9 cellular contexts compared by ENCODE assay signal in genomic region chr4:2871911-2872310, GRCh38. TPM values are rescaled to one million over a fixed set of nuclear protein-coding genes. Genes with fewer than 3 reads are reported as not detected.
DNase-seq lines count a peak whose midpoint lies in the region; ATAC-seq, FAIRE-seq and TF ChIP-seq lines count a peak whose summit lies in the region.
"Had no signal": no experiment of that assay in that cellular context is flagged by ENCODE, and none has a peak within 500 bp of the region (broad histone marks: within the 10 kb centered on the region; RNA-seq: fewer than 3 reads in every experiment).

No MANE protein-coding gene starts in this region.

- FAIRE-seq in endothelial cell of umbilical vein (lab: Jason Lieb, UNC) = peak; percentile 50

- H3K4me1 ChIP-seq in DND-41 (ENCODE audit: insufficient read depth, low read length) (no peaks in the 10 kb centered on the region), SJCRH30 (peaks cover 25% of the 10 kb centered on the region), endothelial cell of umbilical vein (ENCODE audit: control insufficient read depth, extremely low read depth, insufficient read depth, low read length) (peaks cover 22% of the 10 kb centered on the region)

- BruUV-seq in endothelial cell of umbilical vein (replicated peaks; lab: Mats Ljungman, UMichigan) = no TSS peak

- ATAC-seq in DND-41 (ENCODE audit: insufficient read depth, low read depth) = peak; percentile 22; the same call in 2 of the 3 replicates
- no peak for ATAC-seq in GM21825 (IDR thresholded peaks at IDR 0.05; ENCODE audit: unreplicated experiment)

- no peak overlapping the region for H3K4me3 ChIP-seq in DND-41 (ENCODE audit: low read depth in 1 of 2, low read length in 2 of 2)
- H3K4me3 ChIP-seq in SJCRH30 = no peak overlapping the region
- H3K4me3 ChIP-seq in endothelial cell of umbilical vein (replicated peaks in 1 of 3; ENCODE audit: insufficient read depth in 1 of 3, low read depth in 1 of 3, low read length in 3 of 3) = no peak overlapping the region

- H2AFZ ChIP-seq in DND-41 (ENCODE audit: low read depth, low read length) (no peak overlapping the region), endothelial cell of umbilical vein (ENCODE audit: low read depth, low read length) (no peak overlapping the region)

- H3K9me1 ChIP-seq in endothelial cell of umbilical vein (replicated peaks; ENCODE audit: control insufficient read depth, extremely low read depth, insufficient read depth, low read length) = no peaks in the 10 kb centered on the region

- POLR2A ChIA-PET in endothelial cell of umbilical vein (lab: Charles Lee) (no interaction called here), GM10248 (lab: Yijun Ruan, JAX) (no interaction called here)

- no peak for TF ChIP-seq POLR2A in endothelial cell of umbilical vein (IDR thresholded peaks at IDR 0.05; ENCODE audit: low read depth, low read length)

- H3K36me3 ChIP-seq in DND-41 (ENCODE audit: insufficient read depth, low read length) (peaks cover 14% of the 10 kb centered on the region), SJCRH30 (peaks cover 7% of the 10 kb centered on the region), endothelial cell of umbilical vein (ENCODE audit: control insufficient read depth in 2 of 2, extremely low read depth in 1 of 2, insufficient read depth in 2 of 2, low read length in 2 of 2) (no peaks in the 10 kb centered on the region)

- H3K27me3 ChIP-seq in DND-41 (ENCODE audit: insufficient read depth, low read length, poor library complexity) = no peaks in the 10 kb centered on the region
- H3K27me3 ChIP-seq in SJCRH30 = no peaks in the 10 kb centered on the region
- H3K27me3 ChIP-seq in endothelial cell of umbilical vein (ENCODE audit: control insufficient read depth in 2 of 2, insufficient read depth in 2 of 2, low read length in 2 of 2) = no peaks in the 10 kb centered on the region

- H3K27ac ChIP-seq in DND-41 (ENCODE audit: low read length) = no peak overlapping the region
- peak overlapping the region; percentile 83 for H3K27ac ChIP-seq in SJCRH30
- no peak overlapping the region for H3K27ac ChIP-seq in endothelial cell of umbilical vein (ENCODE audit: insufficient read depth, low read depth, low read length)

- intact Hi-C loops in endothelial cell of umbilical vein (cut with micrococcal nuclease) = no loop called here

- H3K79me2 ChIP-seq in DND-41 (ENCODE audit: insufficient read depth, low read length) (peaks cover 93% of the 10 kb centered on the region), endothelial cell of umbilical vein (ENCODE audit: control insufficient read depth, insufficient read depth, low read length) (peaks cover 85% of the 10 kb centered on the region)

- H3K4me2 ChIP-seq in DND-41 (ENCODE audit: insufficient read depth, low read length) (no peak overlapping the region), endothelial cell of umbilical vein (ENCODE audit: insufficient read depth, low read length) (no peak overlapping the region)

- no peak for TF ChIP-seq CTCF in DND-41 (IDR thresholded peaks at IDR 0.05; ENCODE audit: borderline replicate concordance, extremely low read depth, low read length, poor library complexity, severe bottlenecking)
- TF ChIP-seq CTCF in endothelial cell of umbilical vein (IDR thresholded peaks at IDR 0.05; ENCODE audit: extremely low read depth in 1 of 2, insufficient read depth in 1 of 2, low read depth in 1 of 2, low read length in 2 of 2) = no peak
- no peak for TF ChIP-seq CTCF in GM10248 (IDR thresholded peaks at IDR 0.05; ENCODE audit: control extremely low read depth, extremely low read depth, low read depth, missing control alignments)

- dilution Hi-C loops in endothelial cell of umbilical vein (cut with MboI; ENCODE audit: extremely low pct_ligation_motif_present, low sequenced_read_pairs) = no loop called here

- CTCF ChIA-PET in endothelial cell of umbilical vein (lab: Charles Lee) (interaction anchor here (1.2 to 1.5 kb wide), 2 partner anchors 8 to 108 kb away, joined by 3 read pairs; no protein-coding TSS in a partner anchor), GM10248 (lab: Yijun Ruan, JAX) (interaction anchor here (0.9 to 3.1 kb wide), 6 partner anchors 10 to 39 kb away, joined by 3 to 14 read pairs (median 3); no protein-coding TSS in a partner anchor)

- peak; percentile 12 to 31 for DNase-seq in AML-193 (lab: John Stamatoyannopoulos, UW)
- no peak for DNase-seq in DND-41
- DNase-seq in SJCRH30 = peak; percentile 32 to 74
- no peak for DNase-seq in endothelial cell of umbilical vein (ENCODE audit: low read depth, low spot score)
- DNase-seq in GM10248 (ENCODE audit: extremely low spot score) = no peak
- DNase-seq in stimulated activated CD4-positive, alpha-beta T cell treated with anti-CD3 and anti-CD28 coated beads, Interleukin-2, amount 100 ng/mL, for 24 hours = no peak
- no peak for DNase-seq in hippocampal formation (lab: John Stamatoyannopoulos, UW)
- DNase-seq: activated CD4-positive, alpha-beta T cell treated with anti-CD3 and anti-CD28 coated beads, Interleukin-2, amount 10 ng/mL, durations not matched to agents 24 days and 14 days had no signal

- no peaks in the 10 kb centered on the region for H3K9me3 ChIP-seq in DND-41 (ENCODE audit: insufficient read depth, low read length, severe bottlenecking)
- H3K9me3 ChIP-seq in SJCRH30 (replicated peaks) = no peaks in the 10 kb centered on the region
- no peaks in the 10 kb centered on the region for H3K9me3 ChIP-seq in endothelial cell of umbilical vein (replicated peaks; ENCODE audit: control insufficient read depth, insufficient read depth, low read length)

- H3K9ac ChIP-seq in DND-41 (ENCODE audit: low read depth, low read length) (no peak overlapping the region), endothelial cell of umbilical vein (replicated peaks; ENCODE audit: extremely low read depth, insufficient read depth, low read length) (no peak overlapping the region)

- peaks cover 62% of the 10 kb centered on the region for H4K20me1 ChIP-seq in DND-41 (ENCODE audit: insufficient read depth, low read length)
- H4K20me1 ChIP-seq in endothelial cell of umbilical vein (replicated peaks; ENCODE audit: control insufficient read depth, extremely low read depth, insufficient read depth, low read length) = peaks cover 4% of the 10 kb centered on the region

TF ChIP-seq in endothelial cell of umbilical vein, 7 proteins besides CTCF, POLR2A, EP300 and RAD21:
- TF ChIP-seq EZH2 (IDR thresholded peaks at IDR 0.05; ENCODE audit: borderline replicate concordance, low read depth, low read length, severe bottlenecking) = no peak
- TF ChIP-seq MYC (IDR thresholded peaks at IDR 0.05; ENCODE audit: low read depth, low read length) = no peak

RNA-seq across cellular contexts. Expression of gene ADD1, which starts 28.3 kb away (rescaled TPM):
- 131 and 139 TPM in 2 replicates for total RNA-seq in SJCRH30 (2014; rRNA removed; shearing (Covaris generic))
- total RNA-seq in endothelial cell of umbilical vein = 280 and 305 TPM in 2 replicates
- polyA plus RNA-seq in endothelial cell of umbilical vein = 219 and 240 TPM in 2 replicates
- 224 and 238 TPM in 2 replicates for polyA plus RNA-seq in endothelial cell of umbilical vein (2011; cell fraction: cytosol; rRNA removed)
- polyA plus RNA-seq in endothelial cell of umbilical vein (2011; cell fraction: nucleus; rRNA removed) = 419 and 491 TPM in 2 replicates
- 207 and 220 TPM in 2 replicates for polyA plus RNA-seq in endothelial cell of umbilical vein (2012)
- 189 and 232 TPM in 2 replicates for polyA minus RNA-seq in endothelial cell of umbilical vein
- 23.2 TPM for polyA minus RNA-seq in endothelial cell of umbilical vein (2011; cell fraction: cytosol; rRNA and poly(A)+ RNA removed)
- 162 and 211 TPM in 2 replicates for polyA minus RNA-seq in endothelial cell of umbilical vein (2011; cell fraction: nucleus; rRNA and poly(A)+ RNA removed)

Comparison
In these comparisons a context has a peak if more than half of its experiments do, and no peak if none do; other contexts are left out.
1. DNase-seq: peak in AML-193 (2 of 2) and SJCRH30 (2 of 2); none in DND-41 (single experiment), endothelial cell of umbilical vein (single experiment), GM10248 (single experiment), stimulated activated CD4-positive, alpha-beta T cell treated with anti-CD3 and anti-CD28 coated beads, Interleukin-2, amount 100 ng/mL, for 24 hours (0 of 2) and hippocampal formation (0 of 2).